ENCODE assay signal across 13 cellular contexts in genomic region chr6:169852504-169853195, GRCh38.
DNase-seq lines count a peak whose midpoint lies in the region; ATAC-seq, FAIRE-seq and TF ChIP-seq lines count a peak whose summit lies in the region.
"Had no signal": no experiment of that assay in that cellular context is flagged by ENCODE, and none has a peak within 500 bp of the region (broad histone marks: within the 10 kb centered on the region; RNA-seq: fewer than 3 reads in every experiment).

No MANE protein-coding gene starts in this region.

- peaks cover 13 to 20% of the 10 kb centered on the region in 2 experiments; a peak in 3 of 4 replicates for H3K9me3 ChIP-seq in H1 (ENCODE audit: insufficient read depth in 2 of 2, low read depth in 1 of 2, low read length in 1 of 2)
- H3K9me3 ChIP-seq in lung (ENCODE audit: control insufficient read depth in 2 of 2, insufficient read depth in 1 of 2, low read length in 1 of 2): peaks cover 0 to 12% of the 10 kb centered on the region in 2 donors
- H3K9me3 ChIP-seq in thyroid gland: no peaks in the 10 kb centered on the region
- H3K9me3 ChIP-seq: BE2C had no signal

- peak; percentile 50 for DNase-seq in NB4 (ENCODE audit: low read depth)
- DNase-seq in H1 (ENCODE audit: low read depth in 1 of 2, low spot score in 2 of 2): peak in 1 of 2 experiments; percentile 33
- peak; percentile 6 for DNase-seq in lung (ENCODE audit: low spot score)
- no peak for DNase-seq in thyroid gland
- DNase-seq in globus pallidus (ENCODE audit: low spot score): no peak
- no peak for DNase-seq in NCI-H510A treated with DMSO at 0.1 percent for 48 hours (lab: John Stamatoyannopoulos, UW)
- DNase-seq in NCI-H1092 (lab: John Stamatoyannopoulos, UW): no peak
- no peak for DNase-seq in NCI-H146 (lab: John Stamatoyannopoulos, UW)
- DNase-seq: BE2C; Karpas-422; NCI-H2029 treated with DMSO at 0.1 percent for 48 hours; occipital lobe; stimulated activated CD4-positive, alpha-beta T cell treated with anti-CD3 and anti-CD28 coated beads, Interleukin-15, amount 100 ng/mL, for 24 hours had no signal

- H3K56ac ChIP-seq in H1 (replicated peaks; ENCODE audit: insufficient read length, low read depth, low read length): no peak overlapping the region

- no peak overlapping the region for H3K23ac ChIP-seq in H1 (ENCODE audit: insufficient read length)

- peak overlapping the region; percentile 7; the same call in 1 of the 2 replicates for H2AK5ac ChIP-seq in H1 (ENCODE audit: low read depth, low read length)

- H3K4me3 ChIP-seq in NB4 (ENCODE audit: low read depth, low read length) (no peak overlapping the region), H1 (ENCODE audit: extremely low read depth in 1 of 4, insufficient read depth in 2 of 4, low read depth in 3 of 4, low read length in 4 of 4) (no peak overlapping the region), lung (no peak overlapping the region), thyroid gland (replicated peaks in 1 of 3) (no peak overlapping the region)

- CTCF ChIA-PET in H1 (lab: Charles Lee; ENCODE audit: partially characterized antibody): interaction anchor here (0.8 to 11.8 kb wide), 3 partner anchors 9 to 664 kb away, joined by 3 to 85 read pairs (median 3); no protein-coding TSS in a partner anchor

- H3K27ac ChIP-seq in H1 (ENCODE audit: low read depth, low read length) (no peak overlapping the region), lung (ENCODE audit: low read depth in 1 of 2, low read length in 1 of 2) (peak overlapping the region; percentile 63 to 82), thyroid gland (peak overlapping the region in 2 of 3 donors; percentile 23 to 56)

- no peak overlapping the region for H2BK20ac ChIP-seq in H1 (ENCODE audit: low read length)

- no peak for FAIRE-seq in H1 (lab: Jason Lieb, UNC)

- peaks cover 4% of the 10 kb centered on the region for H3K23me2 ChIP-seq in H1 (ENCODE audit: low read depth, low read length)

- POLR2A ChIA-PET in H1 (lab: Charles Lee; ENCODE audit: partially characterized antibody): no interaction called here

- H3K14ac ChIP-seq in H1 (ENCODE audit: insufficient read length): no peak overlapping the region

- H3K36me3 ChIP-seq in H1 (ENCODE audit: control insufficient read depth in 2 of 4, insufficient read depth in 4 of 4, low read length in 3 of 4): no peaks in the 10 kb centered on the region
- no peaks in the 10 kb centered on the region for H3K36me3 ChIP-seq in lung (ENCODE audit: control insufficient read depth in 2 of 2, insufficient read depth in 2 of 2, low read length in 2 of 2)
- H3K36me3 ChIP-seq in thyroid gland: no peaks in the 10 kb centered on the region
- H3K36me3 ChIP-seq: BE2C had no signal

- intact Hi-C loops in thyroid gland (cut with DNase I): no loop called here

- H3K18ac ChIP-seq in H1 (ENCODE audit: extremely low read depth, low read length): peak overlapping the region; percentile 24; the same call in 1 of the 2 replicates

- no peaks in the 10 kb centered on the region; a peak in 1 of 7 replicates for H3K4me1 ChIP-seq in H1 (replicated peaks in 1 of 4; ENCODE audit: control insufficient read depth in 3 of 4, insufficient read depth in 4 of 4, low read length in 3 of 4)
- H3K4me1 ChIP-seq in lung (ENCODE audit: control insufficient read depth in 2 of 2, insufficient read depth in 2 of 2, low read length in 2 of 2): peaks cover 0 to 15% of the 10 kb centered on the region in 2 donors
- H3K4me1 ChIP-seq in thyroid gland: peaks cover 0 to 3% of the 10 kb centered on the region in 2 donors
- H3K4me1 ChIP-seq: BE2C had no signal

- TF ChIP-seq CTCF in NB4 (IDR thresholded peaks at IDR 0.05; ENCODE audit: low read depth, low read length) (no peak), H1 (IDR thresholded peaks at IDR 0.05; ENCODE audit: control extremely low read depth in 1 of 3, insufficient read depth in 1 of 3, low read depth in 1 of 3, low read length in 3 of 3) (no peak), lung (IDR thresholded peaks at IDR 0.05; ENCODE audit: control extremely low read depth, extremely low read depth) (no peak), thyroid gland (IDR thresholded peaks at IDR 0.05) (no peak)

- H4K8ac ChIP-seq in H1 (ENCODE audit: extremely low read depth, insufficient read depth, low read length): no peak overlapping the region

- H2AFZ ChIP-seq in H1 (ENCODE audit: low read length): 0 out of 2 replicates have a peak overlapping the region, but pooled peaks have one; percentile 50

- no peak overlapping the region for H2BK120ac ChIP-seq in H1 (replicated peaks; ENCODE audit: low read depth, low read length)

- H2BK5ac ChIP-seq in H1 (ENCODE audit: low read depth, low read length): no peak overlapping the region

- no peak for TF ChIP-seq RAD21 in H1 (IDR thresholded peaks at IDR 0.05 in 1 of 2, conservative IDR thresholded peaks at IDR 0.05 in 1 of 2; ENCODE audit: low read depth in 2 of 2, low read length in 2 of 2)

- no peaks in the 10 kb centered on the region for H4K20me1 ChIP-seq in H1 (replicated peaks in 1 of 2; ENCODE audit: control insufficient read depth in 1 of 2, insufficient read depth in 2 of 2, low read length in 2 of 2)

- peak overlapping the region; percentile 7 for H4K91ac ChIP-seq in H1 (replicated peaks; ENCODE audit: insufficient read length, low read length)

- H3K27me3 ChIP-seq in H1 (replicated peaks in 1 of 4; ENCODE audit: control insufficient read depth in 3 of 4, extremely low read depth in 1 of 4, insufficient read depth in 3 of 4, low read length in 3 of 4): no peaks in the 10 kb centered on the region
- no peaks in the 10 kb centered on the region for H3K27me3 ChIP-seq in lung (ENCODE audit: control insufficient read depth, insufficient read depth)
- no peaks in the 10 kb centered on the region for H3K27me3 ChIP-seq in thyroid gland
- H3K27me3 ChIP-seq: BE2C had no signal

- TF ChIP-seq POLR2A in NB4 (IDR thresholded peaks at IDR 0.05; ENCODE audit: extremely low read depth, insufficient read length) (no peak), H1 (IDR thresholded peaks at IDR 0.05; ENCODE audit: control extremely low read depth in 1 of 2, low read depth in 2 of 2, low read length in 2 of 2) (no peak), thyroid gland (IDR thresholded peaks at IDR 0.05) (no peak)

- no peak for ATAC-seq in lung (ENCODE audit: insufficient read depth, low FRiP score)

- H3K79me1 ChIP-seq in H1 (ENCODE audit: low read depth, low read length): no peaks in the 10 kb centered on the region

- 90% methylated on average over 5 of the region's 5 CpGs; no CpG with 5 or more reads in 1 of the 2 experiments for WGBS in H1 (ENCODE audit: extremely low coverage in 1 of 2, insufficient coverage in 1 of 2, insufficient read length in 1 of 2, insufficient replicate concordance in 2 of 2, low coverage in 1 of 2, low lambda C conversion rate in 2 of 2, missing lambda C conversion rate in 1 of 2), 2 experiments
- WGBS in lung, 2 donors: 72 to 83% methylated on average over 5 of the region's 5 CpGs
- WGBS in thyroid gland, 2 donors: 63 to 78% methylated on average over 5 of the region's 5 CpGs

- no peak overlapping the region for H3K4me2 ChIP-seq in H1 (ENCODE audit: insufficient read depth in 1 of 2, low read depth in 2 of 2, low read length in 2 of 2)

- H4K5ac ChIP-seq in H1 (ENCODE audit: insufficient read length, low read depth, low read length): no peak overlapping the region

- no peaks in the 10 kb centered on the region for H3K79me2 ChIP-seq in H1 (ENCODE audit: control insufficient read depth in 1 of 2, insufficient read depth in 2 of 2, low read length in 2 of 2)

- TF ChIP-seq EP300 in H1 (IDR thresholded peaks at IDR 0.05; ENCODE audit: borderline replicate concordance in 1 of 2, low read depth in 2 of 2, low read length in 2 of 2): no peak

- H3K9ac ChIP-seq in H1 (replicated peaks in 1 of 4; ENCODE audit: extremely low read depth in 1 of 4, low read depth in 3 of 4, low read length in 3 of 4): no peak overlapping the region

- no peak overlapping the region for H3K4ac ChIP-seq in H1 (replicated peaks; ENCODE audit: insufficient read length, low read depth, low read length)

- no peak overlapping the region for H2BK12ac ChIP-seq in H1 (ENCODE audit: low read depth, low read length)

- no peak overlapping the region for H2BK15ac ChIP-seq in H1 (ENCODE audit: low read length)

TF ChIP-seq in H1, 55 proteins besides CTCF, POLR2A, EP300 and RAD21:
- TF ChIP-seq SIRT6 (IDR thresholded peaks at IDR 0.05; ENCODE audit: low read length): no peak
- TF ChIP-seq E2F6 (IDR thresholded peaks at IDR 0.05): no peak
- no peak for TF ChIP-seq POU5F1 (IDR thresholded peaks at IDR 0.05; ENCODE audit: low read depth, low read length)
- no peak for TF ChIP-seq YY1 (IDR thresholded peaks at IDR 0.05; ENCODE audit: low read depth, low read length)

Comparison
In these comparisons a context has a peak if more than half of its experiments do, and no peak if none do; other contexts are left out.
1. DNase-seq: peak in NB4 (single experiment) and lung (single experiment); none in thyroid gland (0 of 2), globus pallidus (single experiment), NCI-H510A treated with DMSO at 0.1 percent for 48 hours (single experiment), NCI-H1092 (single experiment) and NCI-H146 (single experiment).